ENCODE assay signal across 10 cellular contexts in the genomic region with DNA sequence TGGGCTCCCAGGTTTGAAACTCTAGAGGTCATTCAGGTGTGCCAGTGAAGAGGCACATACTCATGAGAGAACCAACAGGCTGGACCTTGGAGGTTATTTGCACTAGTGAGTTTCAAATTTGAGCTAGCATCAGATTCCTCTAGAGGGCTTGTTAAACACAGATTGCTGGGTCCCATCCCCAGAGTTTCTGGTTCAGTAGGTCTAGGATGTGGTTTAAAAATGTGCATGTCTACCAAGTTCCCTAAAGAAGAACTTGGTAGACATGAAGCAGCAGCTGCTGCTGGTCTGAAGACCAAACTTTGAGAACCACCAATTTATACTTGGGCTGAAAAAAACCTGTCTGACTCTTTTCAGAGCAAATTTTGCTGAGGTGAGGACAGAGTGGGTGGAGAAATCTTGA.
DNase-seq lines count a peak whose midpoint lies in the region; ATAC-seq, FAIRE-seq and TF ChIP-seq lines count a peak whose summit lies in the region.
"Had no signal": no experiment of that assay in that cellular context is flagged by ENCODE, and none has a peak within 500 bp of the region (broad histone marks: within the 10 kb centered on the region; RNA-seq: fewer than 3 reads in every experiment).

No MANE protein-coding gene starts in this region.

- H3K9me3 Mint-ChIP-seq in activated CD4-positive, alpha-beta T cell treated with anti-CD3 and anti-CD28 coated beads, Interleukin-2, amount 10 ng/mL, durations not matched to agents 24 days and 14 days = no peaks in the 10 kb centered on the region

- no peaks in the 10 kb centered on the region for H3K27me3 ChIP-seq in GM12878 (replicated peaks in 1 of 2; ENCODE audit: control insufficient read depth in 2 of 2, insufficient read depth in 2 of 2, low read length in 1 of 2)
- H3K27me3 ChIP-seq in stomach = no peaks in the 10 kb centered on the region
- no peaks in the 10 kb centered on the region for H3K27me3 ChIP-seq in A673 (replicated peaks; ENCODE audit: insufficient read depth, low read depth, low read length, poor library complexity)
- H3K27me3 ChIP-seq: SJCRH30 had no signal

- BruUV-seq in GM12878 (replicated peaks; lab: Mats Ljungman, UMichigan) (no TSS peak), A673 (replicated peaks; lab: Mats Ljungman, UMichigan) (no TSS peak)

- no peaks in the 10 kb centered on the region for H3K27me3 Mint-ChIP-seq in activated CD4-positive, alpha-beta T cell treated with anti-CD3 and anti-CD28 coated beads, Interleukin-2, amount 10 ng/mL, durations not matched to agents 24 days and 14 days

- TF ChIP-seq CTCF in GM12878 (IDR thresholded peaks at IDR 0.05 in 2 of 3, conservative IDR thresholded peaks at IDR 0.05 in 1 of 3; ENCODE audit: control insufficient read depth in 2 of 3, extremely low read depth in 1 of 3, insufficient read depth in 1 of 3, low read depth in 3 of 3, low read length in 3 of 3) (no peak), stomach (IDR thresholded peaks at IDR 0.05) (no peak), A673 (conservative IDR thresholded peaks at IDR 0.05; ENCODE audit: low read depth, low read length) (no peak)

- peak overlapping the region; percentile 82 for H3K4me2 ChIP-seq in GM12878 (ENCODE audit: control insufficient read depth, insufficient read depth)

- RAD21 ChIA-PET in GM12878 (lab: Charles Lee; ENCODE audit: unreplicated experiment) = interaction anchor here (1.0 to 2.9 kb wide), 11 partner anchors 12 to 66 kb away, joined by 3 to 15 read pairs (median 5); a partner anchor contains a TSS

- peaks cover 41% of the 10 kb centered on the region for H3K36me3 Mint-ChIP-seq in activated CD4-positive, alpha-beta T cell treated with anti-CD3 and anti-CD28 coated beads, Interleukin-2, amount 10 ng/mL, durations not matched to agents 24 days and 14 days (ENCODE audit: low read depth)

- peaks cover 85% of the 10 kb centered on the region for H3K4me1 Mint-ChIP-seq in activated CD4-positive, alpha-beta T cell treated with anti-CD3 and anti-CD28 coated beads, Interleukin-2, amount 10 ng/mL, durations not matched to agents 24 days and 14 days

- peak overlapping the region; percentile 80 for H3K4me3 Mint-ChIP-seq in activated CD4-positive, alpha-beta T cell treated with anti-CD3 and anti-CD28 coated beads, Interleukin-2, amount 10 ng/mL, durations not matched to agents 24 days and 14 days

- TF ChIP-seq EP300 in GM12878 (IDR thresholded peaks at IDR 0.05; ENCODE audit: borderline replicate concordance in 1 of 2, control insufficient read depth in 1 of 2, low read depth in 2 of 2, low read length in 2 of 2) (no peak), stomach (IDR thresholded peaks at IDR 0.05) (no peak)

- CTCF ChIA-PET in GM12878 (lab: Yijun Ruan, JAX) = interaction anchor here (0.6 to 2.5 kb wide), 6 partner anchors 12 to 68 kb away, joined by 3 to 10 read pairs (median 6); no protein-coding TSS in a partner anchor
- CTCF ChIA-PET in A673 (lab: Charles Lee) = no interaction called here

- peak; percentile 76 for DNase-seq in activated CD4-positive, alpha-beta T cell treated with anti-CD3 and anti-CD28 coated beads, Interleukin-2, amount 10 ng/mL, durations not matched to agents 24 days and 14 days
- no peak for DNase-seq in activated CD4-positive, alpha-beta T cell treated with anti-CD3 and anti-CD28 coated beads, Interleukin-2, amount 50 U/mL, for 48 hours
- DNase-seq in GM12878 (ENCODE audit: low read depth, low spot score) = no peak
- DNase-seq in stomach = no peak
- no peak for DNase-seq in caudate nucleus (lab: John Stamatoyannopoulos, UW)
- no peak for DNase-seq in cerebellar cortex (ENCODE audit: low spot score)
- DNase-seq in A673 (ENCODE audit: low spot score) = no peak
- DNase-seq: SJCRH30 had no signal

- H3K27ac ChIP-seq in GM12878 (ENCODE audit: control insufficient read depth, insufficient read depth) (peak overlapping the region; percentile 77), stomach (peak overlapping the region; percentile 8 to 79 (median 64)), caudate nucleus (ENCODE audit: low read depth, low read length) (no peak overlapping the region), A673 (ENCODE audit: low read depth, low read length, poor library complexity, severe bottlenecking) (no peak overlapping the region)
- H3K27ac ChIP-seq: SJCRH30 had no signal

- POLR2A ChIA-PET in GM12878 (lab: Charles Lee) = interaction anchor here (1.3 to 1.4 kb wide), 2 partner anchors 47 to 60 kb away, joined by 3 to 4 read pairs; no protein-coding TSS in a partner anchor
- POLR2A ChIA-PET in A673 (lab: Charles Lee; ENCODE audit: low non-redundant PET) = no interaction called here

- no peak for TF ChIP-seq RAD21 in GM12878 (IDR thresholded peaks at IDR 0.05; ENCODE audit: insufficient read depth, low read depth, low read length)

- peak overlapping the region; percentile 30; the same call in 1 of the 2 replicates for H3K9ac ChIP-seq in GM12878 (ENCODE audit: control insufficient read depth, insufficient read depth, low read length)

- FAIRE-seq in GM12878 (lab: Jason Lieb, UNC) = no peak
- FAIRE-seq: A204.1 had no signal

- intact Hi-C loops in activated CD4-positive, alpha-beta T cell treated with anti-CD3 and anti-CD28 coated beads, Interleukin-2, amount 10 ng/mL, durations not matched to agents 24 days and 14 days (cut with micrococcal nuclease) = no loop called here
- intact Hi-C loops in GM12878 (cut with micrococcal nuclease; ENCODE audit: unreplicated experiment) (loop anchor here (2.0 kb wide), 3 partner anchors 20 to 58 kb away; no protein-coding TSS in a partner anchor), stomach (cut with DNase I; ENCODE audit: low total_unique reads) (no loop called here), A673 (cut with micrococcal nuclease; ENCODE audit: unreplicated experiment) (no loop called here)

- in situ Hi-C loops in GM12878 (cut with MboI) = no loop called here

- no peaks in the 10 kb centered on the region; the same call in 2 of the 3 replicates for H3K9me3 ChIP-seq in GM12878 (replicated peaks; ENCODE audit: control insufficient read depth, insufficient read depth, low read length)
- no peaks in the 10 kb centered on the region for H3K9me3 ChIP-seq in stomach
- no peaks in the 10 kb centered on the region for H3K9me3 ChIP-seq in A673 (ENCODE audit: low read depth, low read length, poor library complexity, severe bottlenecking)
- H3K9me3 ChIP-seq: SJCRH30 had no signal

- SMC1A ChIA-PET in GM12878 (lab: Charles Lee; ENCODE audit: uncharacterized antibody, unreplicated experiment) = interaction anchor here (0.7 to 4.9 kb wide), 17 partner anchors 8 to 68 kb away, joined by 3 to 45 read pairs (median 4); no protein-coding TSS in a partner anchor

- ATAC-seq in HG03175 (IDR thresholded peaks at IDR 0.05; ENCODE audit: unreplicated experiment) (peak; percentile 40), GM12878 (peak; percentile 28)

- H4K20me1 ChIP-seq in GM12878 (ENCODE audit: control insufficient read depth, insufficient read depth) = peaks cover 8% of the 10 kb centered on the region; the same call in 1 of the 2 replicates

- H3K79me2 ChIP-seq in GM12878 (ENCODE audit: control insufficient read depth, insufficient read depth, low read length) = peaks cover 86% of the 10 kb centered on the region

- TF ChIP-seq POLR2A in GM12878 (IDR thresholded peaks at IDR 0.05; ENCODE audit: low read depth, low read length) (no peak), stomach (IDR thresholded peaks at IDR 0.05) (no peak)

- H3K27ac Mint-ChIP-seq in activated CD4-positive, alpha-beta T cell treated with anti-CD3 and anti-CD28 coated beads, Interleukin-2, amount 10 ng/mL, durations not matched to agents 24 days and 14 days = peak overlapping the region; percentile 98

- H3K4me1 ChIP-seq in GM12878 (ENCODE audit: control insufficient read depth, insufficient read depth, low read length) = peaks cover 78% of the 10 kb centered on the region
- peaks cover 35 to 77% (median 63%) of the 10 kb centered on the region in 4 donors for H3K4me1 ChIP-seq in stomach
- peaks cover 10% of the 10 kb centered on the region for H3K4me1 ChIP-seq in A673 (ENCODE audit: insufficient read depth, low read length, poor library complexity, severe bottlenecking)
- H3K4me1 ChIP-seq: SJCRH30 had no signal

- H3K36me3 ChIP-seq in GM12878 (ENCODE audit: control insufficient read depth in 2 of 2, insufficient read depth in 2 of 2, low read length in 1 of 2) (peaks cover 5 to 10% of the 10 kb centered on the region in 2 experiments; a peak in 3 of 4 replicates), stomach (peaks cover 0 to 3% (median 0%) of the 10 kb centered on the region in 4 donors), A673 (ENCODE audit: insufficient read depth, low read length, poor library complexity, severe bottlenecking) (no peaks in the 10 kb centered on the region)
- H3K36me3 ChIP-seq: SJCRH30 had no signal

- H3K4me3 ChIP-seq in GM12878 (no peak overlapping the region; the same call in 1 of the 2 replicates), stomach (no peak overlapping the region), A673 (ENCODE audit: low read depth, low read length, poor library complexity, severe bottlenecking) (no peak overlapping the region)
- H3K4me3 ChIP-seq: SJCRH30 had no signal

- H2AFZ ChIP-seq in GM12878 (ENCODE audit: control insufficient read depth, low read depth, low read length) = no peak overlapping the region

TF ChIP-seq in GM12878, 131 proteins besides CTCF, POLR2A, EP300 and RAD21 (continues in another document):
- TF ChIP-seq RB1 (IDR thresholded peaks at IDR 0.05; ENCODE audit: borderline replicate concordance) = no peak
- no peak for TF ChIP-seq KDM1A (IDR thresholded peaks at IDR 0.05; ENCODE audit: borderline replicate concordance)
- TF ChIP-seq, protein P1, sequence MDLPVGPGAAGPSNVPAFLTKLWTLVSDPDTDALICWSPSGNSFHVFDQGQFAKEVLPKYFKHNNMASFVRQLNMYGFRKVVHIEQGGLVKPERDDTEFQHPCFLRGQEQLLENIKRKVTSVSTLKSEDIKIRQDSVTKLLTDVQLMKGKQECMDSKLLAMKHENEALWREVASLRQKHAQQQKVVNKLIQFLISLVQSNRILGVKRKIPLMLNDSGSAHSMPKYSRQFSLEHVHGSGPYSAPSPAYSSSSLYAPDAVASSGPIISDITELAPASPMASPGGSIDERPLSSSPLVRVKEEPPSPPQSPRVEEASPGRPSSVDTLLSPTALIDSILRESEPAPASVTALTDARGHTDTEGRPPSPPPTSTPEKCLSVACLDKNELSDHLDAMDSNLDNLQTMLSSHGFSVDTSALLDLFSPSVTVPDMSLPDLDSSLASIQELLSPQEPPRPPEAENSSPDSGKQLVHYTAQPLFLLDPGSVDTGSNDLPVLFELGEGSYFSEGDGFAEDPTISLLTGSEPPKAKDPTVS (IDR thresholded peaks at IDR 0.05; ENCODE audit: low read depth, low read length) = no peak
- TF ChIP-seq FOXM1 (IDR thresholded peaks at IDR 0.05; ENCODE audit: low read depth, low read length) = 0 out of 2 replicates have a peak, but pooled peaks have one; percentile 44
- 0 out of 2 replicates have a peak, but pooled peaks have one; percentile 27 for TF ChIP-seq PAX5 (IDR thresholded peaks at IDR 0.05; ENCODE audit: borderline replicate concordance, low read depth, low read length)
- TF ChIP-seq ESRRA (IDR thresholded peaks at IDR 0.05; ENCODE audit: low read length) = no peak
- peak; percentile 72 for TF ChIP-seq RUNX3 (IDR thresholded peaks at IDR 0.05; ENCODE audit: low read length)
- no peak for TF ChIP-seq SUPT20H (IDR thresholded peaks at IDR 0.05; ENCODE audit: borderline replicate concordance, control insufficient read depth, low read depth, low read length)

Comparison
In these comparisons a context has a peak if more than half of its experiments do, and no peak if none do; other contexts are left out.
1. H3K27ac ChIP-seq: peak in GM12878 (single experiment) and stomach (5 of 5); none in caudate nucleus (single experiment) and A673 (single experiment).